Comparison of ENCODE assay signal across 9 cellular contexts in the genomic region with DNA sequence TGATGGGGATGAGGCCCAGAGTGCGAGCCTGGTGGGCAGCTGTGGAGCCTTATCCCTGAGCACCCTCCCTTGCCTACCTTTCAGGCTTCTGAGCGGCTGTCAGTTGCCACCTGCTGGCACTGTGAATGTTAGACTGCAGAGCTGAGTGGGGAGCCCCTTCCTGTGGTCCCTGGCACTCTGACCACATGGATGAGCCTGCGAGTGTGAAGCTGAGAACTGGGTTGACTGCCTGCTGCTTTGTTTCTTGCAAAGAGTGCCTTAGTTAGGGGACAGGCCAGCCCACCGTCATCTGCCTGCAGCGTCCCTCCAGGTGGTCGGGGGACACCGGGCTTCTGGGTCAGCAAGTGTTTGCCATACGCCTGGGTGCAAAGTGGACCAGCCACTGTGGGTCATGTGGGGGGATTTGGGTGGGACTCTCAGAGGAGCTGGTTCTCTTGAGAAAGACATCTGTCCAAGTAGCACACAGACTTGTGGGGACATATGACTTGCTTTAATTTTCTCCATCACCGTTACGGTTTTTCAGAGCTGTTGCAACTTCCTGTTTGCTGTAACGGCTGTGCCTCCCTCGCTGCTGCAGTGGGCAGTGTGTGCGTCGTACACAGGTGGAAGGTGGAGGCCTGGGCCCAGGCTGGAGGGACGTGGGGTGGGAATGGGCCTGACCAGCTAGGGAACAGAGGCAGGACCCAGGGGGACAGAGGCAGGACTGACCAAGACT. TPM values are rescaled to one million over a fixed set of nuclear protein-coding genes. Genes with fewer than 3 reads are reported as not detected.
DNase-seq lines count a peak whose midpoint lies in the region; ATAC-seq lines count a peak whose summit lies in the region.
"Had no signal": no experiment of that assay in that cellular context is flagged by ENCODE, and none has a peak within 500 bp of the region (broad histone marks: within the 10 kb centered on the region; RNA-seq: fewer than 3 reads in every experiment).

No MANE protein-coding gene starts in this region.

- no peaks in the 10 kb centered on the region for H3K27me3 Mint-ChIP-seq in activated T-cell treated with anti-CD3 and anti-CD28 coated beads, Interleukin-2, amount 50 U/mL, for 4 hours (ENCODE audit: low read depth)

- no peaks in the 10 kb centered on the region for H3K9me3 Mint-ChIP-seq in activated T-cell treated with anti-CD3 and anti-CD28 coated beads, Interleukin-2, amount 50 U/mL, for 4 hours
- H3K9me3 Mint-ChIP-seq: nephron had no signal

- no peak overlapping the region for H3K27ac ChIP-seq in caudate nucleus (ENCODE audit: low read depth, low read length)

- H3K4me1 Mint-ChIP-seq in activated T-cell treated with anti-CD3 and anti-CD28 coated beads, Interleukin-2, amount 50 U/mL, for 4 hours (ENCODE audit: low read depth), result peaks cover 38% of the 10 kb centered on the region

- ATAC-seq in GM19372 (IDR thresholded peaks at IDR 0.05; ENCODE audit: low read depth, unreplicated experiment) (peak; percentile 83), HG03354 (IDR thresholded peaks at IDR 0.05; ENCODE audit: poor library complexity, severe bottlenecking, unreplicated experiment) (peak; percentile 71), HG03045 (IDR thresholded peaks at IDR 0.05; ENCODE audit: unreplicated experiment) (no peak)
- ATAC-seq in activated T-cell treated with anti-CD3 and anti-CD28 coated beads, Interleukin-2, amount 50 U/mL, for 4 hours, result peak; percentile 59 to 60

- peak overlapping the region; percentile 66 for H3K4me3 Mint-ChIP-seq in activated T-cell treated with anti-CD3 and anti-CD28 coated beads, Interleukin-2, amount 50 U/mL, for 4 hours
- H3K4me3 Mint-ChIP-seq: nephron had no signal

- DNase-seq in GF-D8 (lab: John Stamatoyannopoulos, UW) (peak; percentile 95), caudate nucleus (lab: John Stamatoyannopoulos, UW) (no peak), amygdala (lab: John Stamatoyannopoulos, UW) (no peak), Ammon's horn (ENCODE audit: low spot score) (no peak)
- DNase-seq in activated T-cell treated with anti-CD3 and anti-CD28 coated beads, Interleukin-2, amount 50 U/mL, for 4 hours, result no peak

- H3K36me3 Mint-ChIP-seq in activated T-cell treated with anti-CD3 and anti-CD28 coated beads, Interleukin-2, amount 50 U/mL, for 4 hours (ENCODE audit: insufficient read depth), result no peaks in the 10 kb centered on the region

RNA-seq across cellular contexts. Expression of a gene that starts 13.7 kb away (rescaled TPM):
- total RNA-seq in activated T-cell treated with anti-CD3 and anti-CD28 coated beads, Interleukin-2, amount 50 U/mL, for 4 hours, result 1 to 10 TPM; 5.8 to 8.8 (median 6.9) TPM
